ENCODE assay signal across 21 cellular contexts in the genomic region with DNA sequence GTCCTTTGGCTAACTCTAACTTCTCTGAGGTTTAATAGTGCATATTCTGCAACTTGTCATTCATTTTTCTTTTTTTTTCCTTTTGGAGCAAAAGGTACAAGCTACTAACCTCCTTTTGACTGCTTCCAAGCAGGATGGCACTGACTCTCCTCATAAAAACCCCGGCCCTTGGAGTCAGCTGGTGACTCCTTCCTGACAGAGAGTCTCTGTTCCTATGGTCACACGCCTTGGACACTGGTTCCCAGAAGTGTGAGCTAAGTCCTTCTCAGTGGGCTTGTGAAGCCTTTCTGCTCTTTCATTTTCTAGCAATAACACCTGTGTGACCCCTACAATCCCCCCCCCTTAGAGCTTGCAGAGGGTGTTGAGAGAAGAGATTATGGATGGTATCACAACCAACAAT. TPM values are rescaled to one million over a fixed set of nuclear protein-coding genes. Genes with fewer than 3 reads are reported as not detected.
DNase-seq lines count a peak whose midpoint lies in the region; ATAC-seq, FAIRE-seq and TF ChIP-seq lines count a peak whose summit lies in the region.
"Had no signal": no experiment of that assay in that cellular context is flagged by ENCODE, and none has a peak within 500 bp of the region (broad histone marks: within the 10 kb centered on the region; RNA-seq: fewer than 3 reads in every experiment).

No MANE protein-coding gene starts in this region.

- no peak overlapping the region for H3K9ac ChIP-seq in endothelial cell of umbilical vein (replicated peaks; ENCODE audit: extremely low read depth, insufficient read depth, low read length)

- peaks cover 100% of the 10 kb centered on the region for H3K79me2 ChIP-seq in endothelial cell of umbilical vein (ENCODE audit: control insufficient read depth, insufficient read depth, low read length)

- no peak overlapping the region for H2AFZ ChIP-seq in endothelial cell of umbilical vein (ENCODE audit: low read depth, low read length)

- TF ChIP-seq CTCF in endothelial cell of umbilical vein (IDR thresholded peaks at IDR 0.05; ENCODE audit: extremely low read depth in 1 of 2, insufficient read depth in 1 of 2, low read depth in 1 of 2, low read length in 2 of 2): no peak

- ATAC-seq in HG03565 (IDR thresholded peaks at IDR 0.05; ENCODE audit: unreplicated experiment): no peak
- ATAC-seq: A549, Right ventricle myocardium inferior had no signal

- no peaks in the 10 kb centered on the region for H3K9me1 ChIP-seq in endothelial cell of umbilical vein (replicated peaks; ENCODE audit: control insufficient read depth, extremely low read depth, insufficient read depth, low read length)

- peak overlapping the region; percentile 64 for H3K27ac ChIP-seq in endothelial cell of umbilical vein (ENCODE audit: insufficient read depth, low read depth, low read length)
- H3K27ac ChIP-seq in temporal lobe (ENCODE audit: low read depth, low read length): peak overlapping the region; percentile 89
- H3K27ac ChIP-seq: A549 had no signal

- intact Hi-C loops in endothelial cell of umbilical vein (cut with micrococcal nuclease): no loop called here

- dilution Hi-C loops in endothelial cell of umbilical vein (cut with MboI; ENCODE audit: extremely low pct_ligation_motif_present, low sequenced_read_pairs): no loop called here

- POLR2A ChIA-PET in endothelial cell of umbilical vein (lab: Charles Lee): no interaction called here

- in situ Hi-C loops in SK-MEL-5 (cut with HindIII; ENCODE audit: low pct_unique_long_range_greater_than_20kb, low sequenced_read_pairs): no loop called here

- no peak overlapping the region for H3K4me2 ChIP-seq in endothelial cell of umbilical vein (ENCODE audit: insufficient read depth, low read length)
- H3K4me2 ChIP-seq: A549 had no signal

- DNase-seq in SK-MEL-5 (ENCODE audit: low read depth, low spot score) (peak; percentile 76), endothelial cell of umbilical vein (ENCODE audit: low read depth, low spot score) (no peak), midbrain (lab: John Stamatoyannopoulos, UW) (peak; percentile 43), activated T-cell treated with anti-CD3 and anti-CD28 coated beads for 4 hours (no peak), kidney tubule cell (ENCODE audit: low spot score) (no peak)
- DNase-seq: BE2C, DMS79 treated with DMSO at 0.1 percent for 48 hours, Kasumi-1, MG63, NCI-H1048, NCI-H1436 treated with DMSO at 0.1 percent for 48 hours, NCI-H2029, NCI-H345, NCI-H524 treated with DMSO at 0.1 percent for 48 hours, OCI-M1 had no signal

- TF ChIP-seq POLR2A in endothelial cell of umbilical vein (IDR thresholded peaks at IDR 0.05; ENCODE audit: low read depth, low read length): no peak

- no peak overlapping the region for H3K4me3 ChIP-seq in endothelial cell of umbilical vein (replicated peaks in 1 of 3; ENCODE audit: insufficient read depth in 1 of 3, low read depth in 1 of 3, low read length in 3 of 3)
- H3K4me3 ChIP-seq: A549, MG63 had no signal

- peaks cover 71% of the 10 kb centered on the region for H3K4me1 ChIP-seq in endothelial cell of umbilical vein (ENCODE audit: control insufficient read depth, extremely low read depth, insufficient read depth, low read length)

- CTCF ChIA-PET in endothelial cell of umbilical vein (lab: Charles Lee): interaction anchor here (0.5 to 1.8 kb wide), 3 partner anchors 14 to 21 kb away, joined by 3 to 5 read pairs (median 3); no protein-coding TSS in a partner anchor

- H3K36me3 ChIP-seq in endothelial cell of umbilical vein (ENCODE audit: control insufficient read depth in 2 of 2, extremely low read depth in 1 of 2, insufficient read depth in 2 of 2, low read length in 2 of 2): no peaks in the 10 kb centered on the region
- H3K36me3 ChIP-seq: BE2C, MG63 had no signal

- no peaks in the 10 kb centered on the region for H3K9me3 ChIP-seq in endothelial cell of umbilical vein (replicated peaks; ENCODE audit: control insufficient read depth, insufficient read depth, low read length)
- H3K9me3 ChIP-seq: A549, BE2C, MG63 had no signal

- no peaks in the 10 kb centered on the region for H4K20me1 ChIP-seq in endothelial cell of umbilical vein (replicated peaks; ENCODE audit: control insufficient read depth, extremely low read depth, insufficient read depth, low read length)

- no TSS peak for BruUV-seq in endothelial cell of umbilical vein (replicated peaks; lab: Mats Ljungman, UMichigan)

- no peak for FAIRE-seq in endothelial cell of umbilical vein (lab: Jason Lieb, UNC)
- FAIRE-seq: A549, H54 had no signal

- no peaks in the 10 kb centered on the region for H3K27me3 ChIP-seq in endothelial cell of umbilical vein (ENCODE audit: control insufficient read depth in 2 of 2, insufficient read depth in 2 of 2, low read length in 2 of 2)
- H3K27me3 ChIP-seq: BE2C, MG63 had no signal

TF ChIP-seq in endothelial cell of umbilical vein, 7 proteins besides CTCF, POLR2A, EP300 and RAD21:
- TF ChIP-seq EZH2 (IDR thresholded peaks at IDR 0.05; ENCODE audit: borderline replicate concordance, low read depth, low read length, severe bottlenecking): no peak
- TF ChIP-seq POLR2AphosphoS5 (IDR thresholded peaks at IDR 0.05; ENCODE audit: insufficient read depth, low read depth, low read length): no peak
- TF ChIP-seq MYC (IDR thresholded peaks at IDR 0.05; ENCODE audit: low read depth, low read length): no peak
- TF ChIP-seq MAX (IDR thresholded peaks at IDR 0.05; ENCODE audit: insufficient read depth, insufficient read length): no peak
- TF ChIP-seq JUN (IDR thresholded peaks at IDR 0.05; ENCODE audit: borderline replicate concordance, insufficient read depth, insufficient read length, low read depth): no peak
- TF ChIP-seq GATA2 (IDR thresholded peaks at IDR 0.05; ENCODE audit: insufficient read depth, insufficient read length, low read depth, low read length): no peak
- no peak for TF ChIP-seq FOS (IDR thresholded peaks at IDR 0.05; ENCODE audit: borderline replicate concordance, insufficient read depth, low read length)

RNA-seq across cellular contexts. Expression of gene DOCK4, which starts 21.7 kb away (rescaled TPM):
- 12.7 and 17.9 TPM in 2 replicates for total RNA-seq in SK-MEL-5 (2014; rRNA removed; shearing (Covaris generic))
- 22.8 and 34.2 TPM in 2 replicates for polyA plus RNA-seq in SK-MEL-5 (2015; cell fraction: cytosol; rRNA removed)
- polyA plus RNA-seq in SK-MEL-5 (2015; cell fraction: nucleus; rRNA removed): 47.4 and 72.5 TPM in 2 replicates
- total RNA-seq in endothelial cell of umbilical vein (164 TPM in 2 replicates), temporal lobe (81.6 TPM)
- polyA plus RNA-seq in endothelial cell of umbilical vein: 37.5 and 47.4 TPM in 2 replicates
- polyA plus RNA-seq in endothelial cell of umbilical vein (2011; cell fraction: cytosol; rRNA removed): 37.7 and 38.6 TPM in 2 replicates
- polyA plus RNA-seq in endothelial cell of umbilical vein (2011; cell fraction: nucleus; rRNA removed): 168 and 178 TPM in 2 replicates
- polyA plus RNA-seq in endothelial cell of umbilical vein (2012): 69.2 and 79.1 TPM in 2 replicates
- 246 and 289 TPM in 2 replicates for polyA minus RNA-seq in endothelial cell of umbilical vein
- polyA minus RNA-seq in endothelial cell of umbilical vein (2011; cell fraction: cytosol; rRNA and poly(A)+ RNA removed): 1.7 TPM
- 603 and 865 TPM in 2 replicates for polyA minus RNA-seq in endothelial cell of umbilical vein (2011; cell fraction: nucleus; rRNA and poly(A)+ RNA removed)
- polyA plus RNA-seq: IgD-negative memory B cell had no signal

RNA-seq across cellular contexts. Expression of gene ZNF277, which starts 22.0 kb away (rescaled TPM):
- total RNA-seq in SK-MEL-5 (2014; rRNA removed; shearing (Covaris generic)): 62.7 and 67.4 TPM in 2 replicates
- polyA plus RNA-seq in SK-MEL-5 (2015; cell fraction: cytosol; rRNA removed): 21.9 and 25.0 TPM in 2 replicates
- polyA plus RNA-seq in SK-MEL-5 (2015; cell fraction: nucleus; rRNA removed): 15.9 and 16.9 TPM in 2 replicates
- 19.0 and 22.6 TPM in 2 replicates for total RNA-seq in endothelial cell of umbilical vein
- polyA plus RNA-seq in endothelial cell of umbilical vein: 4.6 and 7.8 TPM in 2 replicates
- polyA plus RNA-seq in endothelial cell of umbilical vein (2011; cell fraction: cytosol; rRNA removed): 11.9 and 13.0 TPM in 2 replicates
- polyA plus RNA-seq in endothelial cell of umbilical vein (2011; cell fraction: nucleus; rRNA removed): 6.8 and 7.8 TPM in 2 replicates
- polyA plus RNA-seq in endothelial cell of umbilical vein (2012): 19.8 and 22.3 TPM in 2 replicates
- 8.4 and 11.6 TPM in 2 replicates for polyA minus RNA-seq in endothelial cell of umbilical vein
- polyA minus RNA-seq in endothelial cell of umbilical vein (2011; cell fraction: cytosol; rRNA and poly(A)+ RNA removed): 10.2 TPM
- polyA minus RNA-seq in endothelial cell of umbilical vein (2011; cell fraction: nucleus; rRNA and poly(A)+ RNA removed): 15.1 and 21.9 TPM in 2 replicates
- total RNA-seq in temporal lobe: 56.3 TPM

Comparison
In these comparisons a context has a peak if more than half of its experiments do, and no peak if none do; other contexts are left out.
1. DNase-seq: peak in SK-MEL-5 (single experiment) and midbrain (single experiment); none in endothelial cell of umbilical vein (single experiment), activated T-cell treated with anti-CD3 and anti-CD28 coated beads for 4 hours (single experiment) and kidney tubule cell (single experiment).